In genomic region chr18:47204908-47205522, GRCh38 we compare ENCODE assay signal across 8 cellular contexts. TPM values are rescaled to one million over a fixed set of nuclear protein-coding genes. Genes with fewer than 3 reads are reported as not detected.
DNase-seq lines count a peak whose midpoint lies in the region; ATAC-seq and TF ChIP-seq lines count a peak whose summit lies in the region.

No MANE protein-coding gene starts in this region.

- H3K27me3 ChIP-seq in HCT116 (ENCODE audit: insufficient read depth, low read length) (peaks cover 44% of the 10 kb centered on the region), adipocyte (replicated peaks; ENCODE audit: control insufficient read depth, insufficient read depth, low read length) (peaks cover 4% of the 10 kb centered on the region)

- TF ChIP-seq CTCF in HCT116 (IDR thresholded peaks at IDR 0.05 in 2 of 3, conservative IDR thresholded peaks at IDR 0.05 in 1 of 3; ENCODE audit: borderline replicate concordance in 1 of 3, insufficient read depth in 1 of 3, low read depth in 2 of 3, low read length in 2 of 3): peak; percentile 77 to 87 (median 86); a peak in 5 of 6 replicates
- peak; percentile 68 for TF ChIP-seq CTCF in OCI-LY7 (conservative IDR thresholded peaks at IDR 0.05; ENCODE audit: low read length)

- POLR2A ChIA-PET in HCT116 (lab: Charles Lee): no interaction called here
- POLR2A ChIA-PET in OCI-LY7 (lab: Charles Lee): no interaction called here

- H3K9me3 ChIP-seq in HCT116 (ENCODE audit: control insufficient read depth in 1 of 2, insufficient read depth in 1 of 2, low read depth in 1 of 2, low read length in 2 of 2): no peaks in the 10 kb centered on the region
- H3K9me3 ChIP-seq in OCI-LY7 (ENCODE audit: low read length): no peaks in the 10 kb centered on the region
- no peaks in the 10 kb centered on the region for H3K9me3 ChIP-seq in adipocyte (ENCODE audit: control insufficient read depth, low read length)

- H3K9ac ChIP-seq in HCT116 (ENCODE audit: low read length): no peak overlapping the region
- H3K9ac ChIP-seq in adipocyte (ENCODE audit: low read length): no peak overlapping the region

- DNase-seq in COLO668 (lab: John Stamatoyannopoulos, UW; ENCODE audit: unreplicated experiment) (peak; percentile 43), HCT116 (ENCODE audit: low read depth, low spot score) (peak; percentile 29), OCI-LY7 (ENCODE audit: low spot score) (peak; percentile 23), adipocyte (ENCODE audit: low read depth) (peak; percentile 62), hepatic stellate cell (ENCODE audit: low spot score) (peak; percentile 22)
- peak; percentile 6 for DNase-seq in stimulated activated CD4-positive, alpha-beta T cell treated with anti-CD3 and anti-CD28 coated beads, Interleukin-1b, Interleukin-23, amount 100 ng/mL, for 48 hours

- no peak for TF ChIP-seq POLR2A in HCT116 (IDR thresholded peaks at IDR 0.05; ENCODE audit: borderline replicate concordance, extremely low read depth, insufficient read depth, insufficient read length)

- ATAC-seq in HCT116 (peak; percentile 86), HG02798 (IDR thresholded peaks at IDR 0.05; ENCODE audit: poor library complexity, unreplicated experiment) (no peak), HG03378 (IDR thresholded peaks at IDR 0.05; ENCODE audit: unreplicated experiment) (no peak)

- no peak overlapping the region for H3K4me3 ChIP-seq in HCT116 (replicated peaks in 1 of 2; ENCODE audit: low read depth in 1 of 2, low read length in 2 of 2)
- H3K4me3 ChIP-seq in OCI-LY7 (ENCODE audit: low read depth, low read length, poor library complexity, severe bottlenecking): no peak overlapping the region
- no peak overlapping the region for H3K4me3 ChIP-seq in adipocyte (ENCODE audit: low read length)

- CTCF ChIA-PET in HCT116 (lab: Charles Lee) (interaction anchor here (0.6 to 3.0 kb wide), 25 partner anchors 9 to 537 kb away, joined by 3 to 48 read pairs (median 3); no protein-coding TSS in a partner anchor), OCI-LY7 (lab: Charles Lee; ENCODE audit: unreplicated experiment) (no interaction called here)

- H2AFZ ChIP-seq in HCT116 (ENCODE audit: low read depth, low read length, poor library complexity, severe bottlenecking) (no peak overlapping the region), OCI-LY7 (ENCODE audit: low read length) (no peak overlapping the region)

- no peaks in the 10 kb centered on the region for H3K79me2 ChIP-seq in HCT116 (ENCODE audit: insufficient read depth, low read length)
- no peaks in the 10 kb centered on the region for H3K79me2 ChIP-seq in OCI-LY7 (ENCODE audit: insufficient read depth, low read depth, low read length)

- H4K20me1 ChIP-seq in HCT116 (ENCODE audit: insufficient read depth) (no peaks in the 10 kb centered on the region), OCI-LY7 (ENCODE audit: insufficient read depth, low read length) (no peaks in the 10 kb centered on the region)

- BruUV-seq in HCT116 (replicated peaks; lab: Mats Ljungman, UMichigan): no TSS peak
- BruUV-seq in OCI-LY7 (replicated peaks; lab: Mats Ljungman, UMichigan): no TSS peak

- H3K4me2 ChIP-seq in HCT116 (ENCODE audit: low read length): no peak overlapping the region
- H3K4me2 ChIP-seq in OCI-LY7 (ENCODE audit: low read length): no peak overlapping the region

- H3K36me3 ChIP-seq in HCT116 (ENCODE audit: control insufficient read depth in 1 of 2, insufficient read depth in 2 of 2, low read length in 2 of 2) (no peaks in the 10 kb centered on the region), OCI-LY7 (ENCODE audit: insufficient read depth, low read length) (no peaks in the 10 kb centered on the region), adipocyte (ENCODE audit: control insufficient read depth, insufficient read depth, low read length, severe bottlenecking) (no peaks in the 10 kb centered on the region)

- H3K4me1 ChIP-seq in HCT116 (ENCODE audit: control insufficient read depth in 1 of 2, insufficient read depth in 2 of 2, low read length in 2 of 2) (no peaks in the 10 kb centered on the region), OCI-LY7 (ENCODE audit: insufficient read depth, low read length, poor library complexity, severe bottlenecking) (no peaks in the 10 kb centered on the region), adipocyte (ENCODE audit: control insufficient read depth, insufficient read depth, low read length) (peaks cover 8% of the 10 kb centered on the region)

- RAD21 ChIA-PET in HCT116 (lab: Charles Lee; ENCODE audit: low non-redundant PET in 1 of 2, low total read pairs in 2 of 2, uncharacterized antibody in 2 of 2, unreplicated experiment in 2 of 2): interaction anchor here (1.5 kb wide), 2 partner anchors 94 to 154 kb away, joined by 3 to 6 read pairs; no protein-coding TSS in a partner anchor

- peak; percentile 77 for TF ChIP-seq RAD21 in HCT116 (IDR thresholded peaks at IDR 0.05; ENCODE audit: low read depth)

- intact Hi-C loops in HCT116 (cut with micrococcal nuclease) (loop anchor here (1.0 kb wide), 2 partner anchors 105 to 155 kb away; no protein-coding TSS in a partner anchor), OCI-LY7 (cut with micrococcal nuclease; ENCODE audit: unreplicated experiment) (loop anchor here (1.0 to 5.0 kb wide), 2 partner anchors 105 to 153 kb away; no protein-coding TSS in a partner anchor)

- H3K9me2 ChIP-seq in HCT116 (ENCODE audit: insufficient read depth) (no peaks in the 10 kb centered on the region), OCI-LY7 (ENCODE audit: insufficient read depth, low read length) (no peaks in the 10 kb centered on the region)

- H3K27ac ChIP-seq in HCT116 (ENCODE audit: low read depth, low read length) (no peak overlapping the region), OCI-LY7 (ENCODE audit: low read depth, low read length, poor library complexity, severe bottlenecking) (no peak overlapping the region)

TF ChIP-seq in HCT116, 20 proteins besides CTCF, POLR2A, EP300 and RAD21:
- TF ChIP-seq CBX3 (IDR thresholded peaks at IDR 0.05; ENCODE audit: low read depth): no peak
- TF ChIP-seq SRF (IDR thresholded peaks at IDR 0.05; ENCODE audit: low read depth): no peak
- no peak for TF ChIP-seq EZH2 (IDR thresholded peaks at IDR 0.05)
- TF ChIP-seq TCF7L2 (IDR thresholded peaks at IDR 0.05; ENCODE audit: borderline replicate concordance, extremely low read depth, insufficient read depth, insufficient read length): no peak
- no peak for TF ChIP-seq EGR1 (IDR thresholded peaks at IDR 0.05; ENCODE audit: low read depth)

RNA-seq across cellular contexts. Expression of gene IER3IP1, which starts 28.9 kb away (rescaled TPM):
- 12.0 TPM for total RNA-seq in HCT116 (2021; ENCODE audit: unreplicated experiment)
- polyA plus RNA-seq in HCT116 (2012): 27.0 and 30.7 TPM in 2 replicates
- total RNA-seq in OCI-LY7 (2014; rRNA removed; shearing (Covaris generic)): 11.6 and 18.2 TPM in 2 replicates
- total RNA-seq in OCI-LY7 (2022): 5.5 and 6.7 TPM in 2 replicates

RNA-seq across cellular contexts. Expression of gene SKOR2, which starts 46.4 kb away (rescaled TPM):
- total RNA-seq in HCT116 (2021; ENCODE audit: unreplicated experiment) (not detected), OCI-LY7 (2022) (not detected in 2 replicates)
- polyA plus RNA-seq in HCT116 (2012): not detected in 2 replicates
- not detected in 2 replicates for total RNA-seq in OCI-LY7 (2014; rRNA removed; shearing (Covaris generic))

RNA-seq across cellular contexts. Expression of gene HDHD2, which starts 54.7 kb away (rescaled TPM):
- 29.1 TPM for total RNA-seq in HCT116 (2021; ENCODE audit: unreplicated experiment)
- polyA plus RNA-seq in HCT116 (2012): 23.5 and 24.8 TPM in 2 replicates
- total RNA-seq in OCI-LY7 (2014; rRNA removed; shearing (Covaris generic)): 8.4 and 10.6 TPM in 2 replicates
- total RNA-seq in OCI-LY7 (2022): 16.6 and 19.0 TPM in 2 replicates

Comparison
In these comparisons a context has a peak if more than half of its experiments do, and no peak if none do; other contexts are left out.
1. DNase-seq: peak in every context shown above with its lines; median percentile 62 in adipocyte; 43 in COLO668; 29 in HCT116; 23 in OCI-LY7; 22 in hepatic stellate cell; 6 in stimulated activated CD4-positive, alpha-beta T cell treated with anti-CD3 and anti-CD28 coated beads, Interleukin-1b, Interleukin-23, amount 100 ng/mL, for 48 hours.